ENCODE assay signal across 9 cellular contexts in genomic region chr5:141492168-141492885, GRCh38. TPM values are rescaled to one million over a fixed set of nuclear protein-coding genes. Genes with fewer than 3 reads are reported as not detected.
DNase-seq lines count a peak whose midpoint lies in the region; ATAC-seq and TF ChIP-seq lines count a peak whose summit lies in the region.
"Had no signal": no experiment of that assay in that cellular context is flagged by ENCODE, and none has a peak within 500 bp of the region (broad histone marks: within the 10 kb centered on the region; RNA-seq: fewer than 3 reads in every experiment).

No MANE protein-coding gene starts in this region.

- no peak overlapping the region for H3K4me3 ChIP-seq in right atrium auricular region
- peak overlapping the region; percentile 15 for H3K4me3 ChIP-seq in left ventricle myocardium inferior
- H3K4me3 ChIP-seq in thyroid gland (replicated peaks in 1 of 3) = peak overlapping the region in 1 of 3 donors; percentile 21
- H3K4me3 ChIP-seq in GM23248 = no peak overlapping the region

- H3K27me3 ChIP-seq in right atrium auricular region (no peaks in the 10 kb centered on the region), left ventricle myocardium inferior (ENCODE audit: low read depth) (no peaks in the 10 kb centered on the region), thyroid gland (no peaks in the 10 kb centered on the region), GM23248 (replicated peaks; ENCODE audit: insufficient read depth) (no peaks in the 10 kb centered on the region)

- H4K20me1 ChIP-seq in GM23248 (ENCODE audit: insufficient read depth) = no peaks in the 10 kb centered on the region

- TF ChIP-seq POLR2A in thyroid gland (IDR thresholded peaks at IDR 0.05) = no peak

- peaks cover 68% of the 10 kb centered on the region for H3K79me2 ChIP-seq in GM23248 (ENCODE audit: insufficient read depth)

- H3K27ac ChIP-seq in right atrium auricular region = no peak overlapping the region
- peak overlapping the region; percentile 36 for H3K27ac ChIP-seq in left ventricle myocardium inferior (replicated peaks)
- H3K27ac ChIP-seq in thyroid gland = no peak overlapping the region
- H3K27ac ChIP-seq in GM23248 = no peak overlapping the region
- H3K27ac ChIP-seq: C4-2B had no signal

- no peaks in the 10 kb centered on the region for H3K9me3 Mint-ChIP-seq in IgD-negative memory B cell

- H3K36me3 ChIP-seq in right atrium auricular region (peaks cover 19% of the 10 kb centered on the region), left ventricle myocardium inferior (peaks cover 46% of the 10 kb centered on the region), thyroid gland (no peaks in the 10 kb centered on the region), GM23248 (ENCODE audit: low read depth) (no peaks in the 10 kb centered on the region)

- H2AFZ ChIP-seq in GM23248 = no peak overlapping the region

- peak overlapping the region; percentile 71 to 93 (median 86) for H3K4me3 Mint-ChIP-seq in IgD-negative memory B cell

- H3K4me1 Mint-ChIP-seq in IgD-negative memory B cell = peaks cover 11 to 23% (median 15%) of the 10 kb centered on the region in 3 donors

- intact Hi-C loops in Right ventricle myocardium superior (cut with DNase I) = no loop called here
- intact Hi-C loops in left ventricle myocardium inferior (cut with micrococcal nuclease) = no loop called here
- intact Hi-C loops in thyroid gland (cut with DNase I) = no loop called here

- H3K9ac ChIP-seq in GM23248 = no peak overlapping the region

- peaks cover 3% of the 10 kb centered on the region for H3K36me3 Mint-ChIP-seq in IgD-negative memory B cell

- peak overlapping the region in 2 of 3 donors; percentile 33 to 47 for H3K27ac Mint-ChIP-seq in IgD-negative memory B cell

- in situ Hi-C loops in GM23248 (cut with MboI) = no loop called here

- peak; percentile 19 for ATAC-seq in Right ventricle myocardium superior (ENCODE audit: poor library complexity)

- H3K4me2 ChIP-seq in GM23248 (ENCODE audit: unreplicated experiment) = no peak overlapping the region

- 34 to 49% methylated on average over 16 to 34 of the region's 68 CpGs for WGBS in thyroid gland, 2 donors
- WGBS in GM23248 (ENCODE audit: low coverage in 1 of 2, low lambda C conversion rate in 2 of 2, missing lambda C conversion rate in 2 of 2), 2 experiments = 85 to 95% methylated on average over 33 to 68 of the region's 68 CpGs

- H3K9me3 ChIP-seq in right atrium auricular region (no peaks in the 10 kb centered on the region), left ventricle myocardium inferior (replicated peaks) (no peaks in the 10 kb centered on the region), thyroid gland (no peaks in the 10 kb centered on the region), GM23248 (ENCODE audit: low read depth) (no peaks in the 10 kb centered on the region)

- H3K27me3 Mint-ChIP-seq in IgD-negative memory B cell = peaks cover 31% of the 10 kb centered on the region

- peaks cover 0 to 38% of the 10 kb centered on the region in 2 donors for H3K4me1 ChIP-seq in right atrium auricular region
- peaks cover 60% of the 10 kb centered on the region for H3K4me1 ChIP-seq in left ventricle myocardium inferior
- peaks cover 12 to 30% of the 10 kb centered on the region in 2 donors for H3K4me1 ChIP-seq in thyroid gland
- H3K4me1 ChIP-seq in GM23248 (ENCODE audit: insufficient read depth) = peaks cover 40% of the 10 kb centered on the region

- TF ChIP-seq CTCF in right atrium auricular region (IDR thresholded peaks at IDR 0.05) (no peak), left ventricle myocardium inferior (IDR thresholded peaks at IDR 0.05; ENCODE audit: borderline replicate concordance) (no peak), thyroid gland (IDR thresholded peaks at IDR 0.05) (no peak)

- DNase-seq in Right ventricle myocardium superior (no peak), right atrium auricular region (ENCODE audit: low spot score) (no peak), left ventricle myocardium inferior (no peak), thyroid gland (peak; percentile 67 to 74), SIG-M5 (lab: John Stamatoyannopoulos, UW) (no peak), Ammon's horn (ENCODE audit: low spot score) (no peak), GM23248 (no peak)

- H3K9me2 ChIP-seq in GM23248 (ENCODE audit: insufficient read depth) = no peaks in the 10 kb centered on the region

- peaks cover 35% of the 10 kb centered on the region for H3F3A ChIP-seq in GM23248 (ENCODE audit: insufficient read depth)

RNA-seq across cellular contexts. Expression of gene PCDHGC5, which starts 3.4 kb away (rescaled TPM):
- total RNA-seq in Right ventricle myocardium superior (3.0 TPM), right atrium auricular region (1 to 10 TPM; 1.4 to 1.7 TPM), left ventricle myocardium inferior (2.9 TPM), thyroid gland (1 to 10 TPM; 1.8 to 3.4 (median 2.1) TPM)
- polyA plus RNA-seq in IgD-negative memory B cell (not detected), GM23248 (2016; fragmentation: Nextera tagmentation; extraction: Ambion mirVana) (1.8 and 2.5 TPM in 2 replicates)
- total RNA-seq in GM23248 (2014; rRNA removed; shearing (Covaris generic)) = 2.2 and 3.2 TPM in 2 replicates

RNA-seq across cellular contexts. Expression of gene PCDHGC4, which starts 7.5 kb away (rescaled TPM):
- total RNA-seq in Right ventricle myocardium superior (3.0 TPM), right atrium auricular region (1 to 10 TPM; 1.5 to 1.7 TPM), left ventricle myocardium inferior (1.8 TPM), thyroid gland (10 to 100 TPM in 1 of 4 donors, 1 to 10 TPM in 3; 2.5 to 10.7 (median 4.8) TPM)
- polyA plus RNA-seq in IgD-negative memory B cell (not detected), GM23248 (2016; fragmentation: Nextera tagmentation; extraction: Ambion mirVana) (0.11 and 0.16 TPM in 2 replicates)
- 0.38 and 0.54 TPM in 2 replicates for total RNA-seq in GM23248 (2014; rRNA removed; shearing (Covaris generic))

RNA-seq across cellular contexts. Expression of gene PCDHGC3, which starts 16.6 kb away (rescaled TPM):
- 17.1 TPM for total RNA-seq in Right ventricle myocardium superior
- total RNA-seq in right atrium auricular region = 10 to 100 TPM; 24.1 to 38.3 TPM
- 3.9 TPM for polyA plus RNA-seq in IgD-negative memory B cell
- 15.6 TPM for total RNA-seq in left ventricle myocardium inferior
- 10 to 100 TPM; 24.7 to 31.5 (median 27.6) TPM for total RNA-seq in thyroid gland
- total RNA-seq in GM23248 (2014; rRNA removed; shearing (Covaris generic)) = 44.6 and 53.1 TPM in 2 replicates
- polyA plus RNA-seq in GM23248 (2016; fragmentation: Nextera tagmentation; extraction: Ambion mirVana) = 74.4 and 77.4 TPM in 2 replicates

Comparison
In these comparisons a context has a peak if more than half of its experiments do, and no peak if none do; other contexts are left out.
1. DNase-seq: peak in thyroid gland (2 of 2); none in Right ventricle myocardium superior (single experiment), right atrium auricular region (single experiment), left ventricle myocardium inferior (single experiment), SIG-M5 (single experiment), Ammon's horn (single experiment) and GM23248 (single experiment).